Comparison of ENCODE assay signal across 18 cellular contexts in genomic region chr12:122028165-122028591, GRCh38. TPM values are rescaled to one million over a fixed set of nuclear protein-coding genes. Genes with fewer than 3 reads are reported as not detected.
DNase-seq lines count a peak whose midpoint lies in the region; ATAC-seq, FAIRE-seq and TF ChIP-seq lines count a peak whose summit lies in the region.
"Had no signal": no experiment of that assay in that cellular context is flagged by ENCODE, and none has a peak within 500 bp of the region (broad histone marks: within the 10 kb centered on the region; RNA-seq: fewer than 3 reads in every experiment).

No MANE protein-coding gene starts in this region.

- WGBS in body of pancreas, 2 donors: 64 to 69% methylated on average over 8 of the region's 8 CpGs
- WGBS in HepG2 (ENCODE audit: low lambda C conversion rate): 97% methylated on average over 6 of the region's 8 CpGs

- peak; percentile 27 for DNase-seq in A172 (ENCODE audit: low spot score)
- no peak for DNase-seq in body of pancreas
- DNase-seq in NCI-H510A (lab: John Stamatoyannopoulos, UW): no peak
- no peak for DNase-seq in NCI-H226
- no peak for DNase-seq in HepG2 (ENCODE audit: low spot score)
- DNase-seq: activated CD4-positive, alpha-beta T cell treated with anti-CD3 and anti-CD28 coated beads, Interleukin-2, amount 10 ng/mL, durations not matched to agents 24 days and 14 days; DMS79 treated with DMSO at 0.1 percent for 48 hours; HFFc6; NCI-H1930; OCI-M1 had no signal

- TF ChIP-seq POLR2A in body of pancreas (IDR thresholded peaks at IDR 0.05): no peak
- no peak for TF ChIP-seq POLR2A in HepG2 (IDR thresholded peaks at IDR 0.05; ENCODE audit: insufficient read depth in 1 of 2, low read depth in 2 of 2, low read length in 2 of 2)

- peaks cover 3% of the 10 kb centered on the region; the same call in 1 of the 2 replicates for H3K36me3 ChIP-seq in Loucy (ENCODE audit: insufficient read depth, low read length)
- no peaks in the 10 kb centered on the region for H3K36me3 ChIP-seq in body of pancreas (replicated peaks in 1 of 2; ENCODE audit: insufficient read depth in 1 of 2, low read depth in 2 of 2)
- peaks cover 0 to 1% of the 10 kb centered on the region in 2 experiments; a peak in 1 of 5 replicates for H3K36me3 ChIP-seq in HepG2 (replicated peaks in 1 of 2; ENCODE audit: control insufficient read depth in 1 of 2, insufficient read depth in 2 of 2, low read length in 2 of 2)

- intact Hi-C loops in body of pancreas (cut with DNase I): no loop called here
- intact Hi-C loops in HepG2 (cut with micrococcal nuclease; ENCODE audit: unreplicated experiment): loop anchor here (10.0 kb wide), 1 partner anchor 113 kb away; the partner anchor contains the start of gene CFAP251

- H3F3A ChIP-seq in Loucy (ENCODE audit: low read depth): no peaks in the 10 kb centered on the region

- H3K4me2 ChIP-seq in Loucy (ENCODE audit: low read depth, low read length, poor library complexity, severe bottlenecking) (peak overlapping the region; percentile 39), HepG2 (ENCODE audit: low read depth, low read length) (no peak overlapping the region)
- H3K4me2 ChIP-seq: hepatocyte had no signal

- in situ Hi-C loops in HepG2 (cut with HindIII; ENCODE audit: extremely low pct_ligation_motif_present, low pct_unique_long_range_greater_than_20kb): no loop called here

- H3K9me2 ChIP-seq in Loucy (replicated peaks; ENCODE audit: low read depth, low read length): no peaks in the 10 kb centered on the region

- no TSS peak for BruUV-seq in HepG2 (replicated peaks; lab: Mats Ljungman, UMichigan)

- H3K27me3 ChIP-seq in Loucy (ENCODE audit: insufficient read depth, low read length, poor library complexity, severe bottlenecking) (no peaks in the 10 kb centered on the region), body of pancreas (no peaks in the 10 kb centered on the region), layer of hippocampus (ENCODE audit: control insufficient read depth, insufficient read depth, low read length) (no peaks in the 10 kb centered on the region), HepG2 (ENCODE audit: control insufficient read depth in 1 of 2, insufficient read depth in 2 of 2, low read length in 2 of 2) (no peaks in the 10 kb centered on the region)
- H3K27me3 ChIP-seq: hepatocyte had no signal

- H2AFZ ChIP-seq in Loucy (ENCODE audit: low read length): no peak overlapping the region
- no peak overlapping the region for H2AFZ ChIP-seq in HepG2 (ENCODE audit: low read length)
- H2AFZ ChIP-seq: hepatocyte, parathyroid adenoma had no signal

- TF ChIP-seq CTCF in Loucy (conservative IDR thresholded peaks at IDR 0.05; ENCODE audit: low read length) (no peak), body of pancreas (IDR thresholded peaks at IDR 0.05) (no peak), HepG2 (CRISPR knock-in tag; IDR thresholded peaks at IDR 0.05) (no peak)

- H3K4me3 ChIP-seq in Loucy (ENCODE audit: low read length, poor library complexity, severe bottlenecking) (no peak overlapping the region), body of pancreas (no peak overlapping the region), HepG2 (replicated peaks in 1 of 3; ENCODE audit: insufficient read depth in 1 of 3, low read depth in 2 of 3, low read length in 3 of 3) (no peak overlapping the region)
- H3K4me3 ChIP-seq: hepatocyte, K562, lung had no signal

- H3K4me1 ChIP-seq in Loucy (ENCODE audit: insufficient read depth, low read length, poor library complexity, severe bottlenecking) (peaks cover 9% of the 10 kb centered on the region), body of pancreas (peaks cover 78% of the 10 kb centered on the region), HepG2 (ENCODE audit: insufficient read depth, low read length) (peaks cover 35% of the 10 kb centered on the region)

- H3K9ac ChIP-seq in Loucy (ENCODE audit: low read depth, low read length, poor library complexity, severe bottlenecking) (no peak overlapping the region), HepG2 (ENCODE audit: insufficient read depth, low read depth, low read length) (no peak overlapping the region)
- H3K9ac ChIP-seq: parathyroid adenoma had no signal

- TF ChIP-seq EP300 in HepG2 (IDR thresholded peaks at IDR 0.05; ENCODE audit: low read depth in 2 of 2, low read length in 2 of 2): no peak
- TF ChIP-seq EP300 in HepG2 (CRISPR knock-in tag; IDR thresholded peaks at IDR 0.05; ENCODE audit: borderline replicate concordance): no peak

- ATAC-seq in body of pancreas (no peak), GM19467 (IDR thresholded peaks at IDR 0.05; ENCODE audit: unreplicated experiment) (no peak), HepG2 (no peak)
- ATAC-seq: K562 had no signal

- H4K20me1 ChIP-seq in Loucy (ENCODE audit: insufficient read depth, low read length, poor library complexity, severe bottlenecking) (peaks cover 53% of the 10 kb centered on the region), HepG2 (ENCODE audit: insufficient read depth, low read length) (0 out of 2 replicates have a peak, but pooled peaks cover 3% of the 10 kb centered on the region)

- H3K27ac ChIP-seq in body of pancreas (peak overlapping the region in 3 of 4 donors; percentile 68 to 81 (median 76)), layer of hippocampus (ENCODE audit: low read depth, low read length) (peak overlapping the region; percentile 46), HepG2 (ENCODE audit: extremely low read length, insufficient read depth, low read length) (no peak overlapping the region)
- H3K27ac ChIP-seq: hepatocyte, parathyroid adenoma had no signal

- no peak for FAIRE-seq in HepG2 (lab: Jason Lieb, UNC)
- FAIRE-seq: K562, urothelium cell line had no signal

- TF ChIP-seq RAD21 in HepG2 (CRISPR knock-in tag; IDR thresholded peaks at IDR 0.05): no peak

- CTCF ChIA-PET in HepG2 (lab: Yijun Ruan, JAX; ENCODE audit: low intra/inter-chr PET ratio, low total read pairs): no interaction called here

- H3K9me3 ChIP-seq in Loucy (ENCODE audit: insufficient read depth, low read depth, low read length) (no peaks in the 10 kb centered on the region), body of pancreas (no peaks in the 10 kb centered on the region), HepG2 (ENCODE audit: low read length) (no peaks in the 10 kb centered on the region)

- H3K79me2 ChIP-seq in Loucy (ENCODE audit: insufficient read depth, low read length) (peaks cover 96% of the 10 kb centered on the region), HepG2 (ENCODE audit: insufficient read depth, low read length) (peaks cover 19% of the 10 kb centered on the region)

- POLR2A ChIA-PET in HepG2 (lab: Yijun Ruan, JAX): interaction anchor here (1.1 kb wide), 1 partner anchor 12 kb away, joined by 3 read pairs; no protein-coding TSS in a partner anchor

TF ChIP-seq in HepG2, 621 proteins besides CTCF, POLR2A, EP300 and RAD21 (continues in another document):
- TF ChIP-seq SMARCC2 (IDR thresholded peaks at IDR 0.05): no peak

RNA-seq across cellular contexts. Expression of gene BCL7A, which starts 6.5 kb away (rescaled TPM):
- total RNA-seq in A172 (2014; rRNA removed; shearing (Covaris generic)): 6.9 and 7.6 TPM in 2 replicates
- total RNA-seq in body of pancreas: 10 to 100 TPM; 19.1 to 25.2 TPM
- 6.2 and 6.3 TPM in 2 replicates for total RNA-seq in HepG2 (2016; rRNA removed; fragmentation: Illumina TruSeq; extraction: Trizol)
- total RNA-seq in HepG2 (2016; cell fraction: cytosol; rRNA removed; fragmentation: Illumina TruSeq; extraction: Trizol; ENCODE audit: low read depth): 2.2 TPM in 2 replicates
- 6.1 and 6.8 TPM in 2 replicates for total RNA-seq in HepG2 (2016; cell fraction: insoluble cytoplasmic fraction; rRNA removed; fragmentation: Illumina TruSeq; extraction: Trizol)
- total RNA-seq in HepG2 (2016; cell fraction: membrane; rRNA removed; fragmentation: Illumina TruSeq; extraction: Trizol): 3.4 and 3.6 TPM in 2 replicates
- 3.7 and 4.3 TPM in 2 replicates for total RNA-seq in HepG2 (2016; cell fraction: nucleus; rRNA removed; fragmentation: Illumina TruSeq; extraction: Trizol)
- 4.1 and 5.4 TPM in 2 replicates for polyA plus RNA-seq in HepG2 (2011; rRNA removed)
- polyA plus RNA-seq in HepG2 (2011; cell fraction: cytosol; rRNA removed): 4.0 and 4.8 TPM in 2 replicates
- polyA plus RNA-seq in HepG2 (2011; cell fraction: nucleus; rRNA removed): 6.8 and 7.1 TPM in 2 replicates
- polyA plus RNA-seq in HepG2 (2012): 2.4 and 5.0 TPM in 2 replicates
- polyA plus RNA-seq in HepG2 (2016; cell fraction: cytosol; fragmentation: Illumina TruSeq; extraction: Trizol; ENCODE audit: low read depth): 0.48 and 0.57 TPM in 2 replicates
- 5.6 and 7.4 TPM in 2 replicates for polyA plus RNA-seq in HepG2 (2016; cell fraction: insoluble cytoplasmic fraction; fragmentation: Illumina TruSeq; extraction: Trizol; ENCODE audit: low read depth)
- polyA plus RNA-seq in HepG2 (2016; cell fraction: membrane; fragmentation: Illumina TruSeq; extraction: Trizol; ENCODE audit: low read depth): 1.6 and 1.7 TPM in 2 replicates
- 7.0 and 8.7 TPM in 2 replicates for polyA plus RNA-seq in HepG2 (2016; cell fraction: nucleus; fragmentation: Illumina TruSeq; extraction: Trizol; ENCODE audit: insufficient read depth, low read depth)
- polyA minus RNA-seq in HepG2 (2011; rRNA and poly(A)+ RNA removed; ENCODE audit: low replicate concordance): 5.1 and 5.3 TPM in 2 replicates
- polyA minus RNA-seq in HepG2 (2011; cell fraction: cytosol; rRNA and poly(A)+ RNA removed): 2.1 and 3.2 TPM in 2 replicates
- polyA minus RNA-seq in HepG2 (2011; cell fraction: nucleus; rRNA and poly(A)+ RNA removed): 3.6 TPM in 2 replicates

RNA-seq across cellular contexts. Expression of gene MLXIP, which starts 50.4 kb away (rescaled TPM):
- total RNA-seq in A172 (2014; rRNA removed; shearing (Covaris generic)): 5.4 and 10.1 TPM in 2 replicates
- total RNA-seq in body of pancreas (10 to 100 TPM; 43.6 to 84.0 TPM), HepG2 (2016; rRNA removed; fragmentation: Illumina TruSeq; extraction: Trizol) (4.4 and 5.3 TPM in 2 replicates)
- 23.5 and 32.3 TPM in 2 replicates for total RNA-seq in HepG2 (2016; cell fraction: cytosol; rRNA removed; fragmentation: Illumina TruSeq; extraction: Trizol; ENCODE audit: low read depth)
- total RNA-seq in HepG2 (2016; cell fraction: insoluble cytoplasmic fraction; rRNA removed; fragmentation: Illumina TruSeq; extraction: Trizol): 4.0 and 6.0 TPM in 2 replicates
- total RNA-seq in HepG2 (2016; cell fraction: membrane; rRNA removed; fragmentation: Illumina TruSeq; extraction: Trizol): 9.3 and 10.6 TPM in 2 replicates
- total RNA-seq in HepG2 (2016; cell fraction: nucleus; rRNA removed; fragmentation: Illumina TruSeq; extraction: Trizol): 7.4 and 8.4 TPM in 2 replicates
- polyA plus RNA-seq in HepG2 (2011; rRNA removed): 6.3 and 6.7 TPM in 2 replicates
- 2.2 and 2.4 TPM in 2 replicates for polyA plus RNA-seq in HepG2 (2011; cell fraction: cytosol; rRNA removed)
- polyA plus RNA-seq in HepG2 (2011; cell fraction: nucleus; rRNA removed): 25.4 and 79.6 TPM in 2 replicates
- 10.8 and 14.9 TPM in 2 replicates for polyA plus RNA-seq in HepG2 (2012)
- 8.7 and 8.8 TPM in 2 replicates for polyA plus RNA-seq in HepG2 (2016; cell fraction: cytosol; fragmentation: Illumina TruSeq; extraction: Trizol; ENCODE audit: low read depth)
- 6.2 and 10.8 TPM in 2 replicates for polyA plus RNA-seq in HepG2 (2016; cell fraction: insoluble cytoplasmic fraction; fragmentation: Illumina TruSeq; extraction: Trizol; ENCODE audit: low read depth)
- polyA plus RNA-seq in HepG2 (2016; cell fraction: membrane; fragmentation: Illumina TruSeq; extraction: Trizol; ENCODE audit: low read depth): 12.2 and 13.1 TPM in 2 replicates
- polyA plus RNA-seq in HepG2 (2016; cell fraction: nucleus; fragmentation: Illumina TruSeq; extraction: Trizol; ENCODE audit: insufficient read depth, low read depth): 23.5 and 26.5 TPM in 2 replicates
- 10.1 and 18.6 TPM in 2 replicates for polyA minus RNA-seq in HepG2 (2011; rRNA and poly(A)+ RNA removed; ENCODE audit: low replicate concordance)
- polyA minus RNA-seq in HepG2 (2011; cell fraction: cytosol; rRNA and poly(A)+ RNA removed): 6.0 and 7.2 TPM in 2 replicates
- 12.4 and 12.6 TPM in 2 replicates for polyA minus RNA-seq in HepG2 (2011; cell fraction: nucleus; rRNA and poly(A)+ RNA removed)
